ENCODE assay signal across 12 cellular contexts in the genomic region with DNA sequence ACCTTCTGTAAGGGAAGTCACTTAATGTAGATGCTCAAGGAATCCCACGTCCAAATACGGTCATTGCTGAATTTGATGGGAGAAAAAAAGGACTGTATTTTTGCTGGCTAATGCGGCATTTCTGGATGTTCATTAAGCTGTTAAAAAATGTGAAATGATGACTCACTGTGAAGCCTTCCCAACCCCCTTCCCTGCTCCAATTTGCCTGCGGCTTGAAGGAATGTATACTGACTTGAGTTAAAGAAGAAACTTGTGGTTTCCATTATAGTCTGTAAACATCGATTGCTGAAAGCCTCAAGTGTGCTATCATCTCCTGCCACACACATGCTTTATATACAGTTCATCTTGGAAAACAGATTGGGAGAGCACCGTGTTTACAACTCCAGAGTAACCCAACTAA.
DNase-seq lines count a peak whose midpoint lies in the region; ATAC-seq and TF ChIP-seq lines count a peak whose summit lies in the region.
"Had no signal": no experiment of that assay in that cellular context is flagged by ENCODE, and none has a peak within 500 bp of the region (broad histone marks: within the 10 kb centered on the region; RNA-seq: fewer than 3 reads in every experiment).

No MANE protein-coding gene starts in this region.

- H3K4me3 Mint-ChIP-seq in chondrocyte (ENCODE audit: unreplicated experiment): peak overlapping the region; percentile 41
- H3K4me3 Mint-ChIP-seq: CD4-positive, alpha-beta memory T cell; stimulated activated naive CD8-positive, alpha-beta T cell treated with anti-CD3 and anti-CD28 coated beads, Interleukin-15, Interleukin-2, amounts not matched to agents 100 ng/mL and 50 ng/mL, for 24 hours had no signal

- H3K27ac Mint-ChIP-seq in chondrocyte (ENCODE audit: unreplicated experiment): peak overlapping the region; percentile 94
- H3K27ac Mint-ChIP-seq: CD4-positive, alpha-beta memory T cell; stimulated activated naive CD8-positive, alpha-beta T cell treated with anti-CD3 and anti-CD28 coated beads, Interleukin-15, Interleukin-2, amounts not matched to agents 100 ng/mL and 50 ng/mL, for 24 hours had no signal

- H3K9me3 Mint-ChIP-seq in chondrocyte (ENCODE audit: low read depth): peaks cover 2% of the 10 kb centered on the region

- peaks cover 86% of the 10 kb centered on the region for H3K4me1 Mint-ChIP-seq in chondrocyte (ENCODE audit: low read depth)
- H3K4me1 Mint-ChIP-seq: CD4-positive, alpha-beta memory T cell had no signal

- TF ChIP-seq CTCF in AG09309 (IDR thresholded peaks at IDR 0.05; ENCODE audit: control insufficient read depth, insufficient read depth, low read depth, low read length, missing control alignments): no peak
- no peak for TF ChIP-seq CTCF in chondrocyte (IDR thresholded peaks at IDR 0.05)

- no peaks in the 10 kb centered on the region for H3K36me3 Mint-ChIP-seq in chondrocyte (ENCODE audit: low read depth)
- H3K36me3 Mint-ChIP-seq: CD4-positive, alpha-beta memory T cell had no signal

- no peaks in the 10 kb centered on the region for H3K27me3 Mint-ChIP-seq in chondrocyte (ENCODE audit: low read depth)
- H3K27me3 Mint-ChIP-seq: CD4-positive, alpha-beta memory T cell had no signal

- ATAC-seq in HG02623 (IDR thresholded peaks at IDR 0.05; ENCODE audit: unreplicated experiment): no peak

- H3K4me3 ChIP-seq in AG09309 (ENCODE audit: control insufficient read depth, low read depth, low read length): no peak overlapping the region

- DNase-seq in AG09309 (ENCODE audit: low read depth): peak; percentile 70
- DNase-seq in LoVo (ENCODE audit: low spot score): peak; percentile 35
- DNase-seq in chondrocyte (ENCODE audit: low spot score): no peak
- DNase-seq in myocyte (ENCODE audit: low read depth): peak; percentile 45
- DNase-seq in NCI-H2081 treated with DMSO at 0.1 percent for 48 hours (lab: John Stamatoyannopoulos, UW): no peak
- no peak for DNase-seq in mucosa of gallbladder (ENCODE audit: low spot score)
- DNase-seq in cerebellar nuclear complex (lab: John Stamatoyannopoulos, UW): no peak
- DNase-seq: activated naive CD4-positive, alpha-beta T cell treated with anti-CD3 and anti-CD28 coated beads, Interleukin-2, amount 50 U/mL, for 16 hours; CD4-positive, alpha-beta memory T cell; GOT3 had no signal

Comparison
In these comparisons a context has a peak if more than half of its experiments do, and no peak if none do; other contexts are left out.
1. DNase-seq: peak in AG09309 (single experiment), LoVo (single experiment) and myocyte (single experiment); none in chondrocyte (single experiment), NCI-H2081 treated with DMSO at 0.1 percent for 48 hours (single experiment), mucosa of gallbladder (single experiment) and cerebellar nuclear complex (0 of 2).